In genomic region chr14:64409509-64409908, GRCh38 we compare ENCODE assay signal across 13 cellular contexts. TPM values are rescaled to one million over a fixed set of nuclear protein-coding genes. Genes with fewer than 3 reads are reported as not detected.
DNase-seq lines count a peak whose midpoint lies in the region; ATAC-seq and TF ChIP-seq lines count a peak whose summit lies in the region.
"Had no signal": no experiment of that assay in that cellular context is flagged by ENCODE, and none has a peak within 500 bp of the region (broad histone marks: within the 10 kb centered on the region; RNA-seq: fewer than 3 reads in every experiment).

No MANE protein-coding gene starts in this region.

- H3K4me3 Mint-ChIP-seq in activated CD4-positive, alpha-beta memory T cell treated with anti-CD3 and anti-CD28 coated beads, Interleukin-2, amount 10 ng/mL, durations not matched to agents 7 days and 5 days = no peak overlapping the region
- H3K4me3 Mint-ChIP-seq in activated CD4-positive, alpha-beta memory T cell treated with anti-CD3 and anti-CD28 coated beads for 36 hours = no peak overlapping the region
- H3K4me3 Mint-ChIP-seq in activated T-helper 1 cell treated with anti-CD3 and anti-CD28 coated beads, Interleukin-12 subunit alpha, Interleukin-12 subunit beta, Interleukin-2, Interleukin-4 antibody, amounts not matched to agents 30 ng/mL and 10 ng/mL and 1 ng/mL, durations not matched to agents 14 hours and 24 hours and 36 hours = no peak overlapping the region
- no peak overlapping the region for H3K4me3 Mint-ChIP-seq in stimulated activated memory B cell treated with anti-CD40 and anti-IgM and Interleukin-4, amounts not matched to agents 10 μg/mL and 1 μg/mL and 100 μg/mL, for 72 hours
- H3K4me3 Mint-ChIP-seq in immature natural killer cell = no peak overlapping the region
- H3K4me3 Mint-ChIP-seq: CD8-positive, alpha-beta memory T cell had no signal

- H3K27me3 Mint-ChIP-seq in activated CD4-positive, alpha-beta memory T cell treated with anti-CD3 and anti-CD28 coated beads, Interleukin-2, amount 10 ng/mL, durations not matched to agents 7 days and 5 days = no peaks in the 10 kb centered on the region
- H3K27me3 Mint-ChIP-seq in activated CD4-positive, alpha-beta memory T cell treated with anti-CD3 and anti-CD28 coated beads for 36 hours = no peaks in the 10 kb centered on the region
- H3K27me3 Mint-ChIP-seq in activated T-helper 1 cell treated with anti-CD3 and anti-CD28 coated beads, Interleukin-12 subunit alpha, Interleukin-12 subunit beta, Interleukin-2, Interleukin-4 antibody, amounts not matched to agents 30 ng/mL and 10 ng/mL and 1 ng/mL, durations not matched to agents 14 hours and 24 hours and 36 hours (ENCODE audit: insufficient read depth) = no peaks in the 10 kb centered on the region
- H3K27me3 Mint-ChIP-seq in stimulated activated memory B cell treated with anti-CD40 and anti-IgM and Interleukin-4, amounts not matched to agents 10 μg/mL and 1 μg/mL and 100 μg/mL, for 72 hours = no peaks in the 10 kb centered on the region
- H3K27me3 Mint-ChIP-seq in immature natural killer cell (ENCODE audit: low read depth in 3 of 3) = no peaks in the 10 kb centered on the region
- H3K27me3 Mint-ChIP-seq: CD8-positive, alpha-beta memory T cell had no signal

- POLR2A ChIA-PET in activated CD4-positive, alpha-beta memory T cell treated with anti-CD3 and anti-CD28 coated beads, Interleukin-2, amount 10 ng/mL, durations not matched to agents 7 days and 5 days (lab: Charles Lee) = interaction anchor here (0.7 kb wide), 1 partner anchor 199 kb away, joined by 3 read pairs; no protein-coding TSS in a partner anchor
- POLR2A ChIA-PET in activated CD4-positive, alpha-beta memory T cell treated with anti-CD3 and anti-CD28 coated beads for 36 hours (lab: Charles Lee) = no interaction called here

- no peak for TF ChIP-seq CTCF in GM13976 (IDR thresholded peaks at IDR 0.05; ENCODE audit: borderline replicate concordance, control extremely low read depth, extremely low read depth, insufficient read depth, missing control alignments)

- ATAC-seq in HG02642 (IDR thresholded peaks at IDR 0.05; ENCODE audit: poor library complexity, unreplicated experiment) = peak; percentile 49
- no peak for ATAC-seq in stimulated activated memory B cell treated with anti-CD40 and anti-IgM and Interleukin-4, amounts not matched to agents 10 μg/mL and 1 μg/mL and 100 μg/mL, for 72 hours
- ATAC-seq: lower lobe of right lung had no signal

- H3K36me3 Mint-ChIP-seq in activated CD4-positive, alpha-beta memory T cell treated with anti-CD3 and anti-CD28 coated beads, Interleukin-2, amount 10 ng/mL, durations not matched to agents 7 days and 5 days (ENCODE audit: low read depth) = peaks cover 47% of the 10 kb centered on the region
- H3K36me3 Mint-ChIP-seq in activated CD4-positive, alpha-beta memory T cell treated with anti-CD3 and anti-CD28 coated beads for 36 hours = peaks cover 28% of the 10 kb centered on the region
- peaks cover 28% of the 10 kb centered on the region for H3K36me3 Mint-ChIP-seq in activated T-helper 1 cell treated with anti-CD3 and anti-CD28 coated beads, Interleukin-12 subunit alpha, Interleukin-12 subunit beta, Interleukin-2, Interleukin-4 antibody, amounts not matched to agents 30 ng/mL and 10 ng/mL and 1 ng/mL, durations not matched to agents 14 hours and 24 hours and 36 hours (ENCODE audit: low read depth)
- H3K36me3 Mint-ChIP-seq in stimulated activated memory B cell treated with anti-CD40 and anti-IgM and Interleukin-4, amounts not matched to agents 10 μg/mL and 1 μg/mL and 100 μg/mL, for 72 hours = peaks cover 34% of the 10 kb centered on the region
- H3K36me3 Mint-ChIP-seq in immature natural killer cell = peaks cover 9 to 26% (median 13%) of the 10 kb centered on the region in 3 donors

- DNase-seq in activated CD4-positive, alpha-beta memory T cell treated with anti-CD3 and anti-CD28 coated beads, Interleukin-2, amount 10 ng/mL, durations not matched to agents 7 days and 5 days = no peak
- DNase-seq in activated CD4-positive, alpha-beta memory T cell treated with anti-CD3 and anti-CD28 coated beads for 36 hours = no peak
- DNase-seq in activated T-helper 1 cell treated with anti-CD3 and anti-CD28 coated beads, Interleukin-12 subunit alpha, Interleukin-12 subunit beta, Interleukin-2, Interleukin-4 antibody, amounts not matched to agents 30 ng/mL and 10 ng/mL and 1 ng/mL, durations not matched to agents 14 hours and 24 hours and 36 hours (ENCODE audit: low spot score) = no peak
- DNase-seq in immature natural killer cell (no peak), HPDE6-E6E7 (ENCODE audit: extremely low spot score) (no peak), GM13976 (ENCODE audit: low spot score) (no peak)
- DNase-seq: activated T-cell treated with anti-CD3 and anti-CD28 coated beads for 4 hours; CD8-positive, alpha-beta memory T cell; dermis blood vessel endothelial cell; lower lobe of right lung; NCI-H345 had no signal

- CTCF ChIA-PET in activated CD4-positive, alpha-beta memory T cell treated with anti-CD3 and anti-CD28 coated beads, Interleukin-2, amount 10 ng/mL, durations not matched to agents 7 days and 5 days (lab: Charles Lee) = no interaction called here
- CTCF ChIA-PET in activated CD4-positive, alpha-beta memory T cell treated with anti-CD3 and anti-CD28 coated beads for 36 hours (lab: Charles Lee) = no interaction called here

- intact Hi-C loops in activated CD4-positive, alpha-beta memory T cell treated with anti-CD3 and anti-CD28 coated beads for 36 hours (cut with micrococcal nuclease) = no loop called here
- intact Hi-C loops in activated T-helper 1 cell treated with anti-CD3 and anti-CD28 coated beads, Interleukin-12 subunit alpha, Interleukin-12 subunit beta, Interleukin-2, Interleukin-4 antibody, amounts not matched to agents 30 ng/mL and 10 ng/mL and 1 ng/mL, durations not matched to agents 14 hours and 24 hours and 36 hours (cut with micrococcal nuclease) = no loop called here

- in situ Hi-C loops in GM13976 (cut with MboI; ENCODE audit: low sequenced_read_pairs, unreplicated experiment) = no loop called here

- peak overlapping the region; percentile 21 for H3K27ac Mint-ChIP-seq in activated CD4-positive, alpha-beta memory T cell treated with anti-CD3 and anti-CD28 coated beads, Interleukin-2, amount 10 ng/mL, durations not matched to agents 7 days and 5 days
- no peak overlapping the region for H3K27ac Mint-ChIP-seq in activated CD4-positive, alpha-beta memory T cell treated with anti-CD3 and anti-CD28 coated beads for 36 hours
- H3K27ac Mint-ChIP-seq in activated T-helper 1 cell treated with anti-CD3 and anti-CD28 coated beads, Interleukin-12 subunit alpha, Interleukin-12 subunit beta, Interleukin-2, Interleukin-4 antibody, amounts not matched to agents 30 ng/mL and 10 ng/mL and 1 ng/mL, durations not matched to agents 14 hours and 24 hours and 36 hours = peak overlapping the region; percentile 27
- H3K27ac Mint-ChIP-seq in stimulated activated memory B cell treated with anti-CD40 and anti-IgM and Interleukin-4, amounts not matched to agents 10 μg/mL and 1 μg/mL and 100 μg/mL, for 72 hours = peak overlapping the region; percentile 61
- H3K27ac Mint-ChIP-seq in immature natural killer cell = peak overlapping the region in 1 of 6 donors; percentile 43
- H3K27ac Mint-ChIP-seq: CD8-positive, alpha-beta memory T cell had no signal

- H3K9me3 Mint-ChIP-seq in activated CD4-positive, alpha-beta memory T cell treated with anti-CD3 and anti-CD28 coated beads, Interleukin-2, amount 10 ng/mL, durations not matched to agents 7 days and 5 days = no peaks in the 10 kb centered on the region
- no peaks in the 10 kb centered on the region for H3K9me3 Mint-ChIP-seq in activated CD4-positive, alpha-beta memory T cell treated with anti-CD3 and anti-CD28 coated beads for 36 hours
- no peaks in the 10 kb centered on the region for H3K9me3 Mint-ChIP-seq in activated T-helper 1 cell treated with anti-CD3 and anti-CD28 coated beads, Interleukin-12 subunit alpha, Interleukin-12 subunit beta, Interleukin-2, Interleukin-4 antibody, amounts not matched to agents 30 ng/mL and 10 ng/mL and 1 ng/mL, durations not matched to agents 14 hours and 24 hours and 36 hours
- H3K9me3 Mint-ChIP-seq in stimulated activated memory B cell treated with anti-CD40 and anti-IgM and Interleukin-4, amounts not matched to agents 10 μg/mL and 1 μg/mL and 100 μg/mL, for 72 hours = no peaks in the 10 kb centered on the region
- no peaks in the 10 kb centered on the region for H3K9me3 Mint-ChIP-seq in immature natural killer cell
- H3K9me3 Mint-ChIP-seq: CD8-positive, alpha-beta memory T cell had no signal

- peaks cover 23% of the 10 kb centered on the region for H3K4me1 Mint-ChIP-seq in activated CD4-positive, alpha-beta memory T cell treated with anti-CD3 and anti-CD28 coated beads, Interleukin-2, amount 10 ng/mL, durations not matched to agents 7 days and 5 days
- peaks cover 12% of the 10 kb centered on the region for H3K4me1 Mint-ChIP-seq in activated CD4-positive, alpha-beta memory T cell treated with anti-CD3 and anti-CD28 coated beads for 36 hours (ENCODE audit: low read depth)
- peaks cover 44% of the 10 kb centered on the region for H3K4me1 Mint-ChIP-seq in activated T-helper 1 cell treated with anti-CD3 and anti-CD28 coated beads, Interleukin-12 subunit alpha, Interleukin-12 subunit beta, Interleukin-2, Interleukin-4 antibody, amounts not matched to agents 30 ng/mL and 10 ng/mL and 1 ng/mL, durations not matched to agents 14 hours and 24 hours and 36 hours (ENCODE audit: low read depth)
- peaks cover 17% of the 10 kb centered on the region for H3K4me1 Mint-ChIP-seq in stimulated activated memory B cell treated with anti-CD40 and anti-IgM and Interleukin-4, amounts not matched to agents 10 μg/mL and 1 μg/mL and 100 μg/mL, for 72 hours
- H3K4me1 Mint-ChIP-seq in immature natural killer cell = no peaks in the 10 kb centered on the region

RNA-seq across cellular contexts. Expression of gene MTHFD1, which starts 21.4 kb away (rescaled TPM):
- 100 to 1,000 TPM; 142 to 147 TPM for total RNA-seq in activated CD4-positive, alpha-beta memory T cell treated with anti-CD3 and anti-CD28 coated beads, Interleukin-2, amount 10 ng/mL, durations not matched to agents 7 days and 5 days
- 100 to 1,000 TPM; 212 to 221 TPM for total RNA-seq in activated CD4-positive, alpha-beta memory T cell treated with anti-CD3 and anti-CD28 coated beads for 36 hours
- total RNA-seq in activated T-helper 1 cell treated with anti-CD3 and anti-CD28 coated beads, Interleukin-12 subunit alpha, Interleukin-12 subunit beta, Interleukin-2, Interleukin-4 antibody, amounts not matched to agents 30 ng/mL and 10 ng/mL and 1 ng/mL, durations not matched to agents 14 hours and 24 hours and 36 hours = 241 and 244 TPM in 2 replicates
- 10 to 100 TPM; 28.0 to 49.0 (median 42.7) TPM for polyA plus RNA-seq in immature natural killer cell

RNA-seq across cellular contexts. Expression of gene AKAP5, which starts 55.8 kb away (rescaled TPM):
- under 1 TPM; 0.88 TPM for total RNA-seq in activated CD4-positive, alpha-beta memory T cell treated with anti-CD3 and anti-CD28 coated beads, Interleukin-2, amount 10 ng/mL, durations not matched to agents 7 days and 5 days
- total RNA-seq in activated CD4-positive, alpha-beta memory T cell treated with anti-CD3 and anti-CD28 coated beads for 36 hours = 1 to 10 TPM in 1 of 2 experiments, under 1 TPM in 1; 0.74 to 1.1 TPM
- total RNA-seq in activated T-helper 1 cell treated with anti-CD3 and anti-CD28 coated beads, Interleukin-12 subunit alpha, Interleukin-12 subunit beta, Interleukin-2, Interleukin-4 antibody, amounts not matched to agents 30 ng/mL and 10 ng/mL and 1 ng/mL, durations not matched to agents 14 hours and 24 hours and 36 hours = 1.1 and 1.5 TPM in 2 replicates
- 1 to 10 TPM; 1.5 to 5.8 (median 4.2) TPM for polyA plus RNA-seq in immature natural killer cell
